Comparison of ENCODE assay signal across 14 cellular contexts in genomic region chr2:241410739-241411176, GRCh38. TPM values are rescaled to one million over a fixed set of nuclear protein-coding genes. Genes with fewer than 3 reads are reported as not detected.
DNase-seq lines count a peak whose midpoint lies in the region; ATAC-seq and TF ChIP-seq lines count a peak whose summit lies in the region.
"Had no signal": no experiment of that assay in that cellular context is flagged by ENCODE, and none has a peak within 500 bp of the region (broad histone marks: within the 10 kb centered on the region; RNA-seq: fewer than 3 reads in every experiment).

No MANE protein-coding gene starts in this region.

- 96% methylated on average over 8 of the region's 9 CpGs for WGBS in mesenchymal stem cell
- WGBS in testis, 2 donors = 59 to 89% methylated on average over 9 of the region's 9 CpGs

- TF ChIP-seq CTCF in testis (IDR thresholded peaks at IDR 0.05) = no peak

- peaks cover 15% of the 10 kb centered on the region for H3K4me1 ChIP-seq in mesenchymal stem cell (ENCODE audit: control insufficient read depth, insufficient read depth, low read depth, low read length)
- H3K4me1 ChIP-seq in testis = peaks cover 10% of the 10 kb centered on the region

- H2BK15ac ChIP-seq in mesenchymal stem cell (ENCODE audit: low read depth, poor library complexity, severe bottlenecking) = no peak overlapping the region

- peaks cover 2% of the 10 kb centered on the region for H3K4me1 Mint-ChIP-seq in activated CD4-positive, alpha-beta T cell treated with anti-CD3 and anti-CD28 coated beads, Interleukin-2, amount 10 ng/mL, durations not matched to agents 24 days and 14 days
- peaks cover 5% of the 10 kb centered on the region for H3K4me1 Mint-ChIP-seq in activated CD4-positive, alpha-beta T cell treated with anti-CD3 and anti-CD28 coated beads for 36 hours
- H3K4me1 Mint-ChIP-seq in activated T-helper 2 cell treated with anti-CD3 and anti-CD28 coated beads, Interferon-gamma antibody, Interleukin-2, Interleukin-4, amounts not matched to agents 10 μg/mL and 5 μg/mL and 100 μg/mL, durations not matched to agents 14 hours and 24 hours and 36 hours (ENCODE audit: low read depth) = peaks cover 9% of the 10 kb centered on the region
- H3K4me1 Mint-ChIP-seq: stimulated activated naive CD8-positive, alpha-beta T cell treated with anti-CD3 and anti-CD28 coated beads, Interleukin-15, amount 100 ng/mL, for 72 hours had no signal

- no peak overlapping the region for H3K18ac ChIP-seq in mesenchymal stem cell (ENCODE audit: low read depth in 1 of 2, low read length in 2 of 2)

- ATAC-seq in activated CD4-positive, alpha-beta T cell treated with anti-CD3 and anti-CD28 coated beads for 36 hours = no peak
- ATAC-seq in GM18502 (IDR thresholded peaks at IDR 0.05; ENCODE audit: poor library complexity, unreplicated experiment) = no peak
- ATAC-seq: GM12878; stimulated activated naive CD8-positive, alpha-beta T cell treated with anti-CD3 and anti-CD28 coated beads, Interleukin-15, amount 100 ng/mL, for 72 hours had no signal

- H3K9me3 ChIP-seq in mesenchymal stem cell (ENCODE audit: control insufficient read depth, low read length) (no peaks in the 10 kb centered on the region), testis (no peaks in the 10 kb centered on the region)

- H3K14ac ChIP-seq in mesenchymal stem cell (ENCODE audit: low read length in 2 of 2) = no peak overlapping the region

- H3K9me3 Mint-ChIP-seq in activated CD4-positive, alpha-beta T cell treated with anti-CD3 and anti-CD28 coated beads, Interleukin-2, amount 10 ng/mL, durations not matched to agents 24 days and 14 days = no peaks in the 10 kb centered on the region
- H3K9me3 Mint-ChIP-seq in activated CD4-positive, alpha-beta T cell treated with anti-CD3 and anti-CD28 coated beads for 36 hours (ENCODE audit: low read depth) = no peaks in the 10 kb centered on the region
- no peaks in the 10 kb centered on the region for H3K9me3 Mint-ChIP-seq in activated T-helper 2 cell treated with anti-CD3 and anti-CD28 coated beads, Interferon-gamma antibody, Interleukin-2, Interleukin-4, amounts not matched to agents 10 μg/mL and 5 μg/mL and 100 μg/mL, durations not matched to agents 14 hours and 24 hours and 36 hours
- H3K9me3 Mint-ChIP-seq: stimulated activated naive CD8-positive, alpha-beta T cell treated with anti-CD3 and anti-CD28 coated beads, Interleukin-15, amount 100 ng/mL, for 72 hours had no signal

- peaks cover 37 to 71% of the 10 kb centered on the region in 2 experiments for H3K36me3 ChIP-seq in mesenchymal stem cell (ENCODE audit: control insufficient read depth in 1 of 2, insufficient read depth in 2 of 2, low read depth in 1 of 2, low read length in 2 of 2)
- H3K36me3 ChIP-seq in testis (ENCODE audit: low read depth, missing control alignments) = no peaks in the 10 kb centered on the region

- no peak for DNase-seq in activated CD4-positive, alpha-beta T cell treated with anti-CD3 and anti-CD28 coated beads, Interleukin-2, amount 10 ng/mL, durations not matched to agents 24 days and 14 days
- DNase-seq in activated CD4-positive, alpha-beta T cell treated with anti-CD3 and anti-CD28 coated beads for 36 hours = no peak
- peak; percentile 49 for DNase-seq in dermis blood vessel endothelial cell
- peak; percentile 3 for DNase-seq in mesenchymal stem cell
- peak; percentile 72 for DNase-seq in testis
- no peak for DNase-seq in activated T-helper 2 cell treated with anti-CD3 and anti-CD28 coated beads, Interferon-gamma antibody, Interleukin-2, Interleukin-4, amounts not matched to agents 10 μg/mL and 5 μg/mL and 100 μg/mL, durations not matched to agents 14 hours and 24 hours and 36 hours (ENCODE audit: low spot score)
- no peak for DNase-seq in cardiac septum (ENCODE audit: low spot score)
- DNase-seq: 8988T; left cardiac atrium; NCI-H2171; stimulated activated CD4-positive, alpha-beta T cell treated with anti-CD3 and anti-CD28 coated beads, Interleukin-2, amount 100 ng/mL, for 48 hours; stimulated activated naive CD8-positive, alpha-beta T cell treated with anti-CD3 and anti-CD28 coated beads, Interleukin-15, amount 100 ng/mL, for 72 hours had no signal

- H3K23ac ChIP-seq in mesenchymal stem cell (ENCODE audit: low read length in 2 of 2) = no peak overlapping the region

- H2AFZ ChIP-seq in mesenchymal stem cell (ENCODE audit: low read depth, low read length) = no peak overlapping the region

- H3K4me3 ChIP-seq in mesenchymal stem cell (ENCODE audit: insufficient read depth in 1 of 2, low read depth in 1 of 2, low read length in 2 of 2) (no peak overlapping the region), testis (no peak overlapping the region)
- H3K4me3 ChIP-seq: GM12878 had no signal

- CTCF ChIA-PET in activated CD4-positive, alpha-beta T cell treated with anti-CD3 and anti-CD28 coated beads for 36 hours (lab: Charles Lee) = interaction anchor here (0.6 kb wide), 1 partner anchor 284 kb away, joined by 3 read pairs; no protein-coding TSS in a partner anchor

- no peaks in the 10 kb centered on the region for H3K27me3 ChIP-seq in mesenchymal stem cell (ENCODE audit: control insufficient read depth in 1 of 2, insufficient read depth in 1 of 2, low read length in 2 of 2)
- no peaks in the 10 kb centered on the region for H3K27me3 ChIP-seq in testis

- no peak overlapping the region for H2BK12ac ChIP-seq in mesenchymal stem cell (ENCODE audit: low read length in 2 of 2)

- no peak overlapping the region for H3K4me3 Mint-ChIP-seq in activated CD4-positive, alpha-beta T cell treated with anti-CD3 and anti-CD28 coated beads, Interleukin-2, amount 10 ng/mL, durations not matched to agents 24 days and 14 days
- no peak overlapping the region for H3K4me3 Mint-ChIP-seq in activated CD4-positive, alpha-beta T cell treated with anti-CD3 and anti-CD28 coated beads for 36 hours
- no peak overlapping the region for H3K4me3 Mint-ChIP-seq in activated T-helper 2 cell treated with anti-CD3 and anti-CD28 coated beads, Interferon-gamma antibody, Interleukin-2, Interleukin-4, amounts not matched to agents 10 μg/mL and 5 μg/mL and 100 μg/mL, durations not matched to agents 14 hours and 24 hours and 36 hours (ENCODE audit: low read depth)
- H3K4me3 Mint-ChIP-seq: stimulated activated naive CD8-positive, alpha-beta T cell treated with anti-CD3 and anti-CD28 coated beads, Interleukin-15, amount 100 ng/mL, for 72 hours had no signal

- no peak overlapping the region for H4K8ac ChIP-seq in mesenchymal stem cell (ENCODE audit: low read length)

- H4K91ac ChIP-seq in mesenchymal stem cell (ENCODE audit: low read length) = no peak overlapping the region

- no peak overlapping the region for H3K4me2 ChIP-seq in mesenchymal stem cell (ENCODE audit: low read length, poor library complexity, severe bottlenecking)

- POLR2A ChIA-PET in activated CD4-positive, alpha-beta T cell treated with anti-CD3 and anti-CD28 coated beads for 36 hours (lab: Charles Lee) = no interaction called here

- no peaks in the 10 kb centered on the region for H3K27me3 Mint-ChIP-seq in activated CD4-positive, alpha-beta T cell treated with anti-CD3 and anti-CD28 coated beads, Interleukin-2, amount 10 ng/mL, durations not matched to agents 24 days and 14 days
- H3K27me3 Mint-ChIP-seq in activated CD4-positive, alpha-beta T cell treated with anti-CD3 and anti-CD28 coated beads for 36 hours = no peaks in the 10 kb centered on the region
- H3K27me3 Mint-ChIP-seq in activated T-helper 2 cell treated with anti-CD3 and anti-CD28 coated beads, Interferon-gamma antibody, Interleukin-2, Interleukin-4, amounts not matched to agents 10 μg/mL and 5 μg/mL and 100 μg/mL, durations not matched to agents 14 hours and 24 hours and 36 hours (ENCODE audit: low read depth) = no peaks in the 10 kb centered on the region
- H3K27me3 Mint-ChIP-seq: stimulated activated naive CD8-positive, alpha-beta T cell treated with anti-CD3 and anti-CD28 coated beads, Interleukin-15, amount 100 ng/mL, for 72 hours had no signal

- peak overlapping the region; percentile 22 for H3K27ac Mint-ChIP-seq in activated CD4-positive, alpha-beta T cell treated with anti-CD3 and anti-CD28 coated beads, Interleukin-2, amount 10 ng/mL, durations not matched to agents 24 days and 14 days
- H3K27ac Mint-ChIP-seq in activated CD4-positive, alpha-beta T cell treated with anti-CD3 and anti-CD28 coated beads for 36 hours = no peak overlapping the region
- H3K27ac Mint-ChIP-seq in activated T-helper 2 cell treated with anti-CD3 and anti-CD28 coated beads, Interferon-gamma antibody, Interleukin-2, Interleukin-4, amounts not matched to agents 10 μg/mL and 5 μg/mL and 100 μg/mL, durations not matched to agents 14 hours and 24 hours and 36 hours = no peak overlapping the region
- H3K27ac Mint-ChIP-seq: stimulated activated naive CD8-positive, alpha-beta T cell treated with anti-CD3 and anti-CD28 coated beads, Interleukin-15, amount 100 ng/mL, for 72 hours had no signal

- no peak overlapping the region for H2BK120ac ChIP-seq in mesenchymal stem cell (ENCODE audit: low read depth, low read length)

- H2AK5ac ChIP-seq in mesenchymal stem cell (ENCODE audit: low read length, severe bottlenecking) = no peak overlapping the region

- peaks cover 18% of the 10 kb centered on the region for H3K79me1 ChIP-seq in mesenchymal stem cell (replicated peaks; ENCODE audit: low read length, poor library complexity, severe bottlenecking)

- peaks cover 14% of the 10 kb centered on the region for H3K36me3 Mint-ChIP-seq in activated CD4-positive, alpha-beta T cell treated with anti-CD3 and anti-CD28 coated beads, Interleukin-2, amount 10 ng/mL, durations not matched to agents 24 days and 14 days (ENCODE audit: low read depth)
- peaks cover 24% of the 10 kb centered on the region for H3K36me3 Mint-ChIP-seq in activated CD4-positive, alpha-beta T cell treated with anti-CD3 and anti-CD28 coated beads for 36 hours (ENCODE audit: low read depth)
- peaks cover 27% of the 10 kb centered on the region for H3K36me3 Mint-ChIP-seq in activated T-helper 2 cell treated with anti-CD3 and anti-CD28 coated beads, Interferon-gamma antibody, Interleukin-2, Interleukin-4, amounts not matched to agents 10 μg/mL and 5 μg/mL and 100 μg/mL, durations not matched to agents 14 hours and 24 hours and 36 hours (ENCODE audit: low read depth)

- peak overlapping the region; percentile 4 for H3K9ac ChIP-seq in mesenchymal stem cell (ENCODE audit: low read length)

- peak overlapping the region; percentile 8 for H3K27ac ChIP-seq in mesenchymal stem cell (ENCODE audit: low read length, poor library complexity, severe bottlenecking)
- H3K27ac ChIP-seq in testis = no peak overlapping the region

- no peak overlapping the region for H3K4ac ChIP-seq in mesenchymal stem cell (ENCODE audit: low read depth in 1 of 2, low read length in 2 of 2)

- no peak for TF ChIP-seq POLR2A in testis (IDR thresholded peaks at IDR 0.05)

- intact Hi-C loops in activated CD4-positive, alpha-beta T cell treated with anti-CD3 and anti-CD28 coated beads, Interleukin-2, amount 10 ng/mL, durations not matched to agents 24 days and 14 days (cut with micrococcal nuclease) = no loop called here
- intact Hi-C loops in activated CD4-positive, alpha-beta T cell treated with anti-CD3 and anti-CD28 coated beads for 36 hours (cut with DNase I, micrococcal nuclease) = no loop called here
- intact Hi-C loops in testis (cut with DNase I; ENCODE audit: low total_unique reads) (no loop called here), cardiac septum (cut with DNase I) (no loop called here)
- intact Hi-C loops in activated T-helper 2 cell treated with anti-CD3 and anti-CD28 coated beads, Interferon-gamma antibody, Interleukin-2, Interleukin-4, amounts not matched to agents 10 μg/mL and 5 μg/mL and 100 μg/mL, durations not matched to agents 14 hours and 24 hours and 36 hours (cut with micrococcal nuclease) = no loop called here

- H2BK5ac ChIP-seq in mesenchymal stem cell (ENCODE audit: low read depth, low read length, poor library complexity, severe bottlenecking) = no peak overlapping the region

RNA-seq across cellular contexts. Expression of gene FARP2, which starts 54.7 kb away (rescaled TPM):
- 36.5 and 43.1 TPM in 2 replicates for total RNA-seq in activated CD4-positive, alpha-beta T cell treated with anti-CD3 and anti-CD28 coated beads, Interleukin-2, amount 10 ng/mL, durations not matched to agents 24 days and 14 days
- total RNA-seq in activated CD4-positive, alpha-beta T cell treated with anti-CD3 and anti-CD28 coated beads for 36 hours = 10 to 100 TPM; 29.0 to 30.7 TPM
- total RNA-seq in dermis blood vessel endothelial cell (38.3 and 43.8 TPM in 2 replicates), testis (100 to 1,000 TPM in 1 of 2 donors, 10 to 100 TPM in 1; 78.1 to 145 TPM), cardiac septum (24.4 TPM)
- 15.5 TPM for polyA plus RNA-seq in mesenchymal stem cell (2013, experiment 1 of 2)
- polyA plus RNA-seq in mesenchymal stem cell (2013, experiment 2 of 2) = 14.7 TPM
- polyA plus RNA-seq in testis (ENCODE audit: insufficient read depth, low read depth, low replicate concordance) = 69.8 TPM
- total RNA-seq in activated T-helper 2 cell treated with anti-CD3 and anti-CD28 coated beads, Interferon-gamma antibody, Interleukin-2, Interleukin-4, amounts not matched to agents 10 μg/mL and 5 μg/mL and 100 μg/mL, durations not matched to agents 14 hours and 24 hours and 36 hours = 38.1 and 38.2 TPM in 2 replicates

Comparison
In these comparisons a context has a peak if more than half of its experiments do, and no peak if none do; other contexts are left out.
1. DNase-seq: peak in dermis blood vessel endothelial cell (single experiment), mesenchymal stem cell (single experiment) and testis (single experiment); none in activated CD4-positive, alpha-beta T cell treated with anti-CD3 and anti-CD28 coated beads, Interleukin-2, amount 10 ng/mL, durations not matched to agents 24 days and 14 days (single experiment), activated CD4-positive, alpha-beta T cell treated with anti-CD3 and anti-CD28 coated beads for 36 hours (single experiment), activated T-helper 2 cell treated with anti-CD3 and anti-CD28 coated beads, Interferon-gamma antibody, Interleukin-2, Interleukin-4, amounts not matched to agents 10 μg/mL and 5 μg/mL and 100 μg/mL, durations not matched to agents 14 hours and 24 hours and 36 hours (single experiment) and cardiac septum (single experiment).